Comparison of ENCODE assay signal across 1 cellular context in the genomic region with DNA sequence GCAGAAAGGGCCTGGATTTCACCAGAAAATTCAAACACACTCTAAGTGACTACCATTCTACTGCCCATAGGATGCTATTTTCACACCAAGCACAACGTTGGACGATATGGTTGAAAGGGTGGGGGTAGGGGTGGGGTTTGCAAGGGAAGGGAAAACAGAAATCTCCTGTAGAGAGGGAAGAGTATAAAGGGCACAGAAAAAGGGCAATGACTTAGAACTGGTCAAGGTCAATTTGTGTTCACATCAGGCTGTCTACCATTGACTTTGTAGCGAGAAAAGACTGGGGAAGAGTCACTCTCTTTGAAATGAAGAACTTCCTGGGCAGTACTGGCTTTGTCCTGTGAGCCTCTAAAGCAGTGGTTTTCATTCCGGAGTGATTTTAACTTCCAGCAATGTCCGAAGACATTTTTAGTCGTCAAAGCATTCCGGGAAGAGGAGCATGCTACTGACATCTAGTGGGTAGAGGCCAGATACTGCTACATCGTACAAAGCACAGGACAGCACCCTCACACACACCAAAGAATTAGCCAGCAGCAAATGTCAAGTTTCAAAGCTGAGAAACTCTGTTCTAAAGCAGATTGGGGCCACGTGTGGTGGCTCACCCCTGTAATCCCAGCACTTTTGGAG.
TF ChIP-seq lines count a peak whose summit lies in the region.

No MANE protein-coding gene starts in this region.

TF ChIP-seq in GM23338, 12 proteins besides CTCF, POLR2A, EP300 and RAD21 (continued from another document):
- TF ChIP-seq, protein P1, sequence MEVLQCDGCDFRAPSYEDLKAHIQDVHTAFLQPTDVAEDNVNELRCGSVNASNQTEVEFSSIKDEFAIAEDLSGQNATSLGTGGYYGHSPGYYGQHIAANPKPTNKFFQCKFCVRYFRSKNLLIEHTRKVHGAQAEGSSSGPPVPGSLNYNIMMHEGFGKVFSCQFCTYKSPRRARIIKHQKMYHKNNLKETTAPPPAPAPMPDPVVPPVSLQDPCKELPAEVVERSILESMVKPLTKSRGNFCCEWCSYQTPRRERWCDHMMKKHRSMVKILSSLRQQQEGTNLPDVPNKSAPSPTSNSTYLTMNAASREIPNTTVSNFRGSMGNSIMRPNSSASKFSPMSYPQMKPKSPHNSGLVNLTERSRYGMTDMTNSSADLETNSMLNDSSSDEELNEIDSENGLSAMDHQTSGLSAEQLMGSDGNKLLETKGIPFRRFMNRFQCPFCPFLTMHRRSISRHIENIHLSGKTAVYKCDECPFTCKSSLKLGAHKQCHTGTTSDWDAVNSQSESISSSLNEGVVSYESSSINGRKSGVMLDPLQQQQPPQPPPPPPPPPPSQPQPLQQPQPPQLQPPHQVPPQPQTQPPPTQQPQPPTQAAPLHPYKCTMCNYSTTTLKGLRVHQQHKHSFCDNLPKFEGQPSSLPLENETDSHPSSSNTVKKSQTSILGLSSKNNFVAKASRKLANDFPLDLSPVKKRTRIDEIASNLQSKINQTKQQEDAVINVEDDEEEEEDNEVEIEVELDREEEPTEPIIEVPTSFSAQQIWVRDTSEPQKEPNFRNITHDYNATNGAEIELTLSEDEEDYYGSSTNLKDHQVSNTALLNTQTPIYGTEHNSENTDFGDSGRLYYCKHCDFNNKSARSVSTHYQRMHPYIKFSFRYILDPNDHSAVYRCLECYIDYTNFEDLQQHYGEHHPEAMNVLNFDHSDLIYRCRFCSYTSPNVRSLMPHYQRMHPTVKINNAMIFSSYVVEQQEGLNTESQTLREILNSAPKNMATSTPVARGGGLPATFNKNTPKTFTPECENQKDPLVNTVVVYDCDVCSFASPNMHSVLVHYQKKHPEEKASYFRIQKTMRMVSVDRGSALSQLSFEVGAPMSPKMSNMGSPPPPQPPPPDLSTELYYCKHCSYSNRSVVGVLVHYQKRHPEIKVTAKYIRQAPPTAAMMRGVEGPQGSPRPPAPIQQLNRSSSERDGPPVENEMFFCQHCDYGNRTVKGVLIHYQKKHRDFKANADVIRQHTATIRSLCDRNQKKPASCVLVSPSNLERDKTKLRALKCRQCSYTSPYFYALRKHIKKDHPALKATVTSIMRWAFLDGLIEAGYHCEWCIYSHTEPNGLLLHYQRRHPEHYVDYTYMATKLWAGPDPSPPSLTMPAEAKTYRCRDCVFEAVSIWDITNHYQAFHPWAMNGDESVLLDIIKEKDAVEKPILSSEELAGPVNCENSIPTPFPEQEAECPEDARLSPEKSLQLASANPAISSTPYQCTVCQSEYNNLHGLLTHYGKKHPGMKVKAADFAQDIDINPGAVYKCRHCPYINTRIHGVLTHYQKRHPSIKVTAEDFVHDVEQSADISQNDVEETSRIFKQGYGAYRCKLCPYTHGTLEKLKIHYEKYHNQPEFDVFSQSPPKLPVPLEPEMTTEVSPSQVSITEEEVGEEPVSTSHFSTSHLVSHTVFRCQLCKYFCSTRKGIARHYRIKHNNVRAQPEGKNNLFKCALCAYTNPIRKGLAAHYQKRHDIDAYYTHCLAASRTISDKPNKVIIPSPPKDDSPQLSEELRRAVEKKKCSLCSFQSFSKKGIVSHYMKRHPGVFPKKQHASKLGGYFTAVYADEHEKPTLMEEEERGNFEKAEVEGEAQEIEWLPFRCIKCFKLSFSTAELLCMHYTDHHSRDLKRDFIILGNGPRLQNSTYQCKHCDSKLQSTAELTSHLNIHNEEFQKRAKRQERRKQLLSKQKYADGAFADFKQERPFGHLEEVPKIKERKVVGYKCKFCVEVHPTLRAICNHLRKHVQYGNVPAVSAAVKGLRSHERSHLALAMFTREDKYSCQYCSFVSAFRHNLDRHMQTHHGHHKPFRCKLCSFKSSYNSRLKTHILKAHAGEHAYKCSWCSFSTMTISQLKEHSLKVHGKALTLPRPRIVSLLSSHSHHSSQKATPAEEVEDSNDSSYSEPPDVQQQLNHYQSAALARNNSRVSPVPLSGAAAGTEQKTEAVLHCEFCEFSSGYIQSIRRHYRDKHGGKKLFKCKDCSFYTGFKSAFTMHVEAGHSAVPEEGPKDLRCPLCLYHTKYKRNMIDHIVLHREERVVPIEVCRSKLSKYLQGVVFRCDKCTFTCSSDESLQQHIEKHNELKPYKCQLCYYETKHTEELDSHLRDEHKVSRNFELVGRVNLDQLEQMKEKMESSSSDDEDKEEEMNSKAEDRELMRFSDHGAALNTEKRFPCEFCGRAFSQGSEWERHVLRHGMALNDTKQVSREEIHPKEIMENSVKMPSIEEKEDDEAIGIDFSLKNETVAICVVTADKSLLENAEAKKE (CRISPR knock-in tag; IDR thresholded peaks at IDR 0.05): no peak
- TF ChIP-seq POLR2AphosphoS5 (IDR thresholded peaks at IDR 0.05; ENCODE audit: low read depth): no peak
- TF ChIP-seq ZNF331 (CRISPR knock-in tag; IDR thresholded peaks at IDR 0.05; ENCODE audit: low read depth): no peak
- no peak for TF ChIP-seq EZH2phosphoT487 (IDR thresholded peaks at IDR 0.05; ENCODE audit: unreplicated experiment)
- no peak for TF ChIP-seq NANOG (IDR thresholded peaks at IDR 0.05; ENCODE audit: borderline replicate concordance)
- no peak for TF ChIP-seq EZH2 (IDR thresholded peaks at IDR 0.05; ENCODE audit: low read depth, unreplicated experiment)
